Comparison of ENCODE assay signal across 15 cellular contexts in genomic region chr6:150492507-150492906, GRCh38.
DNase-seq lines count a peak whose midpoint lies in the region; TF ChIP-seq lines count a peak whose summit lies in the region.
"Had no signal": no experiment of that assay in that cellular context is flagged by ENCODE, and none has a peak within 500 bp of the region (broad histone marks: within the 10 kb centered on the region; RNA-seq: fewer than 3 reads in every experiment).

No MANE protein-coding gene starts in this region.

- H3K4me3 ChIP-seq in SJCRH30 (no peak overlapping the region), testis (no peak overlapping the region)
- H3K4me3 ChIP-seq: right lobe of liver had no signal

- intact Hi-C loops in testis (cut with DNase I; ENCODE audit: low total_unique reads): no loop called here

- H3K4me1 ChIP-seq in SJCRH30 (no peaks in the 10 kb centered on the region), testis (no peaks in the 10 kb centered on the region)
- H3K4me1 ChIP-seq: right lobe of liver had no signal

- H3K9me3 ChIP-seq in SJCRH30 (replicated peaks) (no peaks in the 10 kb centered on the region), testis (no peaks in the 10 kb centered on the region)
- H3K9me3 ChIP-seq: right lobe of liver had no signal

- DNase-seq in DMS53 (lab: John Stamatoyannopoulos, UW) (peak; percentile 24), DMS53 treated with DMSO at 0.1 percent for 48 hours (lab: John Stamatoyannopoulos, UW; ENCODE audit: unreplicated experiment) (no peak), SJCRH30 (peak; percentile 40 to 44), epithelial cell of prostate (ENCODE audit: low read depth, low spot score) (peak; percentile 49), testis (peak; percentile 22), NCI-H2196 treated with DMSO at 0.1 percent for 48 hours (lab: John Stamatoyannopoulos, UW; ENCODE audit: unreplicated experiment) (no peak), NCI-H1694 (lab: John Stamatoyannopoulos, UW) (no peak)
- DNase-seq in activated naive CD4-positive, alpha-beta T cell (lab: John Stamatoyannopoulos, UW): no peak
- DNase-seq: left cardiac atrium; naive thymus-derived CD8-positive, alpha-beta T cell; NCI-H1105; NCI-H510A; right lobe of liver; SHP77 had no signal

- H3K36me3 ChIP-seq in SJCRH30: no peaks in the 10 kb centered on the region
- H3K36me3 ChIP-seq in testis (ENCODE audit: low read depth, missing control alignments): no peaks in the 10 kb centered on the region
- H3K36me3 ChIP-seq: right lobe of liver had no signal

- 84 to 87% methylated on average over 2 of the region's 2 CpGs for WGBS in testis, 2 donors

- H3K27ac ChIP-seq in SJCRH30: no peak overlapping the region
- peak overlapping the region; percentile 94 for H3K27ac ChIP-seq in epithelial cell of prostate
- no peak overlapping the region for H3K27ac ChIP-seq in testis
- H3K27ac ChIP-seq: 22Rv1, right lobe of liver had no signal

- no peak for TF ChIP-seq CTCF in testis (IDR thresholded peaks at IDR 0.05)

- H3K27me3 ChIP-seq in SJCRH30: no peaks in the 10 kb centered on the region
- no peaks in the 10 kb centered on the region for H3K27me3 ChIP-seq in testis
- H3K27me3 ChIP-seq: right lobe of liver had no signal

- no peak for TF ChIP-seq POLR2A in testis (IDR thresholded peaks at IDR 0.05)

Comparison
In these comparisons a context has a peak if more than half of its experiments do, and no peak if none do; other contexts are left out.
1. DNase-seq: peak in DMS53 (single experiment), SJCRH30 (2 of 2), epithelial cell of prostate (single experiment) and testis (single experiment); none in DMS53 treated with DMSO at 0.1 percent for 48 hours (single experiment), NCI-H2196 treated with DMSO at 0.1 percent for 48 hours (single experiment), NCI-H1694 (single experiment) and activated naive CD4-positive, alpha-beta T cell (0 of 4).